ENCODE assay signal across 1 cellular context in the genomic region with DNA sequence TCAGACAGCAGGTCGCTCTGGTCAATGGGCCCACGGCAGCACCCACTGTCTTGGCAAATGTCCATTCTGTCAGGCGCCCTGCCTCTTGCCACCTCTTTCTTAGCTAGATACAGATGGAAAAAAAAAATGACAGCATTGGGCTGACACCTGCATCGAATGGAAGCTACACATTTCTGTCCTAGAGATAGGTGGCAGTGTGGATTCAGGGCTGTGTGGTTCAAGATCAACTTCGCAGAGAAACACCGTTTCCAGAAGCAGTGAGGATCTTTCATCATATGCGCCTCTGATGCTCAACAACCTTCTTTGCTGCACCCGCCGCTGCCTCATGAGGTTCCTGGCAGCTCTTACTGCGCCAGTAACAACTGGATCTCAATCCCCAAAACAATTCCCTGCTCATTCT.
TF ChIP-seq lines count a peak whose summit lies in the region.

No MANE protein-coding gene starts in this region.

TF ChIP-seq in H1, 55 proteins besides CTCF, POLR2A, EP300 and RAD21 (continued from another document):
- TF ChIP-seq E2F6 (IDR thresholded peaks at IDR 0.05): no peak
- no peak for TF ChIP-seq SIN3A (conservative IDR thresholded peaks at IDR 0.05 in 1 of 2, IDR thresholded peaks at IDR 0.05 in 1 of 2; ENCODE audit: low read depth in 1 of 2, low read length in 2 of 2)
- no peak for TF ChIP-seq POU5F1 (IDR thresholded peaks at IDR 0.05; ENCODE audit: low read depth, low read length)
- TF ChIP-seq, protein P1, sequence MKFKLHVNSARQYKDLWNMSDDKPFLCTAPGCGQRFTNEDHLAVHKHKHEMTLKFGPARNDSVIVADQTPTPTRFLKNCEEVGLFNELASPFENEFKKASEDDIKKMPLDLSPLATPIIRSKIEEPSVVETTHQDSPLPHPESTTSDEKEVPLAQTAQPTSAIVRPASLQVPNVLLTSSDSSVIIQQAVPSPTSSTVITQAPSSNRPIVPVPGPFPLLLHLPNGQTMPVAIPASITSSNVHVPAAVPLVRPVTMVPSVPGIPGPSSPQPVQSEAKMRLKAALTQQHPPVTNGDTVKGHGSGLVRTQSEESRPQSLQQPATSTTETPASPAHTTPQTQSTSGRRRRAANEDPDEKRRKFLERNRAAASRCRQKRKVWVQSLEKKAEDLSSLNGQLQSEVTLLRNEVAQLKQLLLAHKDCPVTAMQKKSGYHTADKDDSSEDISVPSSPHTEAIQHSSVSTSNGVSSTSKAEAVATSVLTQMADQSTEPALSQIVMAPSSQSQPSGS (IDR thresholded peaks at IDR 0.05; ENCODE audit: low read length): no peak
- TF ChIP-seq RBBP5 (IDR thresholded peaks at IDR 0.05; ENCODE audit: borderline replicate concordance, low read depth, low read length): no peak
- TF ChIP-seq GABPA (IDR thresholded peaks at IDR 0.05; ENCODE audit: borderline replicate concordance, insufficient read depth, low read length): no peak
- TF ChIP-seq RXRA (IDR thresholded peaks at IDR 0.05; ENCODE audit: insufficient read depth, low read depth, low read length): no peak
- TF ChIP-seq PHF8 (conservative IDR thresholded peaks at IDR 0.05; ENCODE audit: low read depth, low read length): no peak
- no peak for TF ChIP-seq EGR1 (IDR thresholded peaks at IDR 0.05; ENCODE audit: borderline replicate concordance, low read depth, low read length)
- TF ChIP-seq BRCA1 (IDR thresholded peaks at IDR 0.05; ENCODE audit: low read depth, low read length): no peak
- no peak for TF ChIP-seq SP1 (IDR thresholded peaks at IDR 0.05; ENCODE audit: low read depth, low read length)
- no peak for TF ChIP-seq GTF2F1 (IDR thresholded peaks at IDR 0.05; ENCODE audit: borderline replicate concordance, low read depth, low read length)
- no peak for TF ChIP-seq KDM1A (IDR thresholded peaks at IDR 0.05; ENCODE audit: borderline replicate concordance, low read length)
- TF ChIP-seq ZNF274 (IDR thresholded peaks at IDR 0.05; ENCODE audit: borderline replicate concordance, extremely low read depth, low read length): no peak
- TF ChIP-seq YY1 (IDR thresholded peaks at IDR 0.05; ENCODE audit: low read depth, low read length): no peak
